Comparison of ENCODE assay signal across 22 cellular contexts in genomic region chr11:126478466-126478865, GRCh38.
"Had no signal": no experiment of that assay in that cellular context is flagged by ENCODE, and none has a peak within 500 bp of the region (broad histone marks: within the 10 kb centered on the region; RNA-seq: fewer than 3 reads in every experiment).

No MANE protein-coding gene starts in this region.

- H3K36me3 Mint-ChIP-seq: activated naive CD4-positive, alpha-beta T cell treated with anti-CD3 and anti-CD28 coated beads, Interleukin-2, amount 50 U/mL, for 24 hours; naive thymus-derived CD8-positive, alpha-beta T cell; type B pancreatic cell; WTC11 had no signal

- H2AFZ ChIP-seq: hepatocyte had no signal

- H3K27me3 ChIP-seq: cardiac muscle cell, hepatocyte, right atrium auricular region, testis had no signal

- H3K79me2 ChIP-seq: hepatocyte had no signal

- H3K27me3 Mint-ChIP-seq: activated CD4-positive, alpha-beta memory T cell treated with anti-CD3 and anti-CD28 coated beads, Interleukin-2, amount 10 ng/mL, durations not matched to agents 7 days and 5 days; activated CD4-positive, alpha-beta T cell treated with anti-CD3 and anti-CD28 coated beads for 36 hours; activated naive CD4-positive, alpha-beta T cell treated with anti-CD3 and anti-CD28 coated beads, Interleukin-2, amount 50 U/mL, for 24 hours; activated T-cell treated with anti-CD3 and anti-CD28 coated beads, Interleukin-2, amount 50 U/mL, for 24 hours; naive thymus-derived CD8-positive, alpha-beta T cell had no signal

- H3K9me3 Mint-ChIP-seq: activated CD4-positive, alpha-beta memory T cell treated with anti-CD3 and anti-CD28 coated beads, Interleukin-2, amount 10 ng/mL, durations not matched to agents 7 days and 5 days; activated naive CD4-positive, alpha-beta T cell treated with anti-CD3 and anti-CD28 coated beads, Interleukin-2, amount 50 U/mL, for 24 hours; activated T-cell treated with anti-CD3 and anti-CD28 coated beads, Interleukin-2, amount 50 U/mL, for 24 hours; naive thymus-derived CD8-positive, alpha-beta T cell; type B pancreatic cell; WTC11 had no signal

- ATAC-seq: left cardiac atrium, WTC11 had no signal

- H3K9me3 ChIP-seq: prostate gland, right atrium auricular region, stomach, testis had no signal

- DNase-seq: activated effector memory CD4-positive, alpha-beta T cell treated with Interleukin-2 at 50 U/mL for 16 hours; dermis blood vessel endothelial cell; effector memory CD4-positive, alpha-beta T cell; left cardiac atrium; mesendoderm; stomach; SW 1271; testis had no signal

- FAIRE-seq: astrocyte, islet of Langerhans had no signal

- H3K4me1 ChIP-seq: prostate gland had no signal

- H3K4me2 ChIP-seq: hepatocyte had no signal

- H3K27ac ChIP-seq: cardiac muscle cell, hepatocyte, prostate gland, right atrium auricular region, stomach, testis had no signal

- H3K36me3 ChIP-seq: cardiac muscle cell, prostate gland, right atrium auricular region, stomach had no signal

- H3K27ac Mint-ChIP-seq: activated naive CD4-positive, alpha-beta T cell treated with anti-CD3 and anti-CD28 coated beads, Interleukin-2, amount 50 U/mL, for 24 hours; activated T-cell treated with anti-CD3 and anti-CD28 coated beads, Interleukin-2, amount 50 U/mL, for 24 hours; type B pancreatic cell; WTC11 had no signal

- H3K4me3 Mint-ChIP-seq: activated CD4-positive, alpha-beta memory T cell treated with anti-CD3 and anti-CD28 coated beads, Interleukin-2, amount 10 ng/mL, durations not matched to agents 7 days and 5 days; activated CD4-positive, alpha-beta T cell treated with anti-CD3 and anti-CD28 coated beads for 36 hours; activated T-cell treated with anti-CD3 and anti-CD28 coated beads, Interleukin-2, amount 50 U/mL, for 24 hours; type B pancreatic cell; WTC11 had no signal

- H3K4me3 ChIP-seq: cardiac muscle cell, hepatocyte, prostate gland, right atrium auricular region, skin epidermis, stomach, testis had no signal
